12 cellular contexts compared by ENCODE assay signal in genomic region chr11:64852804-64853520, GRCh38. TPM values are rescaled to one million over a fixed set of nuclear protein-coding genes. Genes with fewer than 3 reads are reported as not detected.
DNase-seq lines count a peak whose midpoint lies in the region; ATAC-seq and TF ChIP-seq lines count a peak whose summit lies in the region.
"Had no signal": no experiment of that assay in that cellular context is flagged by ENCODE, and none has a peak within 500 bp of the region (broad histone marks: within the 10 kb centered on the region; RNA-seq: fewer than 3 reads in every experiment).

No MANE protein-coding gene starts in this region.

- H3K4me3 Mint-ChIP-seq in activated CD4-positive, alpha-beta memory T cell treated with anti-CD3 and anti-CD28 coated beads, Interleukin-2, amount 10 ng/mL, durations not matched to agents 7 days and 5 days, result peak overlapping the region; percentile 17

- H3K9me3 ChIP-seq in heart left ventricle, result no peaks in the 10 kb centered on the region
- no peaks in the 10 kb centered on the region for H3K9me3 ChIP-seq in lung (ENCODE audit: control insufficient read depth in 2 of 2, insufficient read depth in 1 of 2, low read length in 1 of 2)
- no peaks in the 10 kb centered on the region for H3K9me3 ChIP-seq in tibial nerve
- H3K9me3 ChIP-seq: adrenal gland, MG63 had no signal

- H3K27ac Mint-ChIP-seq in activated CD4-positive, alpha-beta memory T cell treated with anti-CD3 and anti-CD28 coated beads, Interleukin-2, amount 10 ng/mL, durations not matched to agents 7 days and 5 days, result peak overlapping the region; percentile 86

- peaks cover 59% of the 10 kb centered on the region for H3K36me3 Mint-ChIP-seq in activated CD4-positive, alpha-beta memory T cell treated with anti-CD3 and anti-CD28 coated beads, Interleukin-2, amount 10 ng/mL, durations not matched to agents 7 days and 5 days (ENCODE audit: low read depth)

- peaks cover 90% of the 10 kb centered on the region for H3K4me1 Mint-ChIP-seq in activated CD4-positive, alpha-beta memory T cell treated with anti-CD3 and anti-CD28 coated beads, Interleukin-2, amount 10 ng/mL, durations not matched to agents 7 days and 5 days

- intact Hi-C loops in heart left ventricle (cut with DNase I) (loop anchor here in 1 of 10 donors (10.0 kb wide), 1 partner anchor 262 kb away; the partner anchor contains the start of genes TM7SF2 and ZNHIT2), Right ventricle myocardium inferior (cut with DNase I) (no loop called here)

- H3K27ac ChIP-seq in heart left ventricle (peak overlapping the region; percentile 45 to 93 (median 88)), lung (ENCODE audit: low read depth in 1 of 2, low read length in 1 of 2) (peak overlapping the region; percentile 11 to 90), tibial nerve (peak overlapping the region in 3 of 4 donors; percentile 73 to 82 (median 78))

- H3K4me3 ChIP-seq in heart left ventricle, result peak overlapping the region in 5 of 12 donors; percentile 20 to 36 (median 21)
- H3K4me3 ChIP-seq in lung, result no peak overlapping the region
- H3K4me3 ChIP-seq in tibial nerve, result no peak overlapping the region
- H3K4me3 ChIP-seq: adrenal gland, MG63 had no signal

- H3K4me1 ChIP-seq in heart left ventricle (peaks cover 37 to 100% (median 92%) of the 10 kb centered on the region in 12 donors), lung (ENCODE audit: control insufficient read depth in 2 of 2, insufficient read depth in 2 of 2, low read length in 2 of 2) (peaks cover 14 to 50% of the 10 kb centered on the region in 2 donors), tibial nerve (peaks cover 0 to 93% (median 69%) of the 10 kb centered on the region in 4 donors)

- TF ChIP-seq POLR2A in heart left ventricle (IDR thresholded peaks at IDR 0.05) (no peak), tibial nerve (IDR thresholded peaks at IDR 0.05) (no peak)

- CTCF ChIA-PET in activated CD4-positive, alpha-beta memory T cell treated with anti-CD3 and anti-CD28 coated beads, Interleukin-2, amount 10 ng/mL, durations not matched to agents 7 days and 5 days (lab: Charles Lee), result interaction anchor here (0.5 to 30.8 kb wide), 4 partner anchors 7 to 249 kb away, joined by 4 to 957 read pairs (median 82); partner anchors contain the start of genes CDC42BPG and EHD1

- TF ChIP-seq CTCF in heart left ventricle (IDR thresholded peaks at IDR 0.05), result no peak
- TF ChIP-seq CTCF in lung (IDR thresholded peaks at IDR 0.05; ENCODE audit: control extremely low read depth, extremely low read depth), result no peak
- TF ChIP-seq CTCF in tibial nerve (IDR thresholded peaks at IDR 0.05), result no peak

- H3K36me3 ChIP-seq in heart left ventricle (peaks cover 0 to 54% (median 24%) of the 10 kb centered on the region in 9 donors), lung (ENCODE audit: control insufficient read depth in 2 of 2, insufficient read depth in 2 of 2, low read length in 2 of 2) (peaks cover 0 to 21% of the 10 kb centered on the region in 2 donors), tibial nerve (peaks cover 2 to 25% (median 5%) of the 10 kb centered on the region in 3 donors)

- H3K9me3 Mint-ChIP-seq in activated CD4-positive, alpha-beta memory T cell treated with anti-CD3 and anti-CD28 coated beads, Interleukin-2, amount 10 ng/mL, durations not matched to agents 7 days and 5 days, result no peaks in the 10 kb centered on the region

- H3K27me3 ChIP-seq in heart left ventricle, result no peaks in the 10 kb centered on the region
- H3K27me3 ChIP-seq in lung (ENCODE audit: control insufficient read depth, insufficient read depth), result no peaks in the 10 kb centered on the region
- H3K27me3 ChIP-seq in tibial nerve, result no peaks in the 10 kb centered on the region
- H3K27me3 ChIP-seq: adrenal gland, MG63 had no signal

- 67 to 78% (median 73%) methylated on average over 20 to 24 of the region's 24 CpGs for WGBS in heart left ventricle, 4 donors
- WGBS in lung, 2 donors, result 63 to 72% methylated on average over 24 of the region's 24 CpGs
- WGBS in tibial nerve, 2 donors, result 79 to 84% methylated on average over 20 to 24 of the region's 24 CpGs

- no peaks in the 10 kb centered on the region for H3K27me3 Mint-ChIP-seq in activated CD4-positive, alpha-beta memory T cell treated with anti-CD3 and anti-CD28 coated beads, Interleukin-2, amount 10 ng/mL, durations not matched to agents 7 days and 5 days

- ATAC-seq in heart left ventricle (no peak), Right ventricle myocardium inferior (no peak), lung (ENCODE audit: insufficient read depth, low FRiP score) (no peak)
- ATAC-seq: left lobe of liver had no signal

- no peak for TF ChIP-seq EP300 in tibial nerve (IDR thresholded peaks at IDR 0.05)

- DNase-seq in heart left ventricle (no peak), Right ventricle myocardium inferior (ENCODE audit: missing footprints) (no peak), lung (ENCODE audit: low spot score) (no peak), tibial nerve (ENCODE audit: low spot score in 2 of 2) (no peak), hypothalamus (lab: John Stamatoyannopoulos, UW) (no peak), NCI-H446 (lab: John Stamatoyannopoulos, UW) (no peak)
- DNase-seq in activated CD4-positive, alpha-beta memory T cell treated with anti-CD3 and anti-CD28 coated beads, Interleukin-2, amount 10 ng/mL, durations not matched to agents 7 days and 5 days, result no peak
- no peak for DNase-seq in stimulated activated CD4-positive, alpha-beta T cell treated with anti-CD3 and anti-CD28 coated beads, Interleukin-4, amount 100 ng/mL, for 1 hour
- DNase-seq: adrenal gland, MG63, NCI-H82 had no signal

- POLR2A ChIA-PET in activated CD4-positive, alpha-beta memory T cell treated with anti-CD3 and anti-CD28 coated beads, Interleukin-2, amount 10 ng/mL, durations not matched to agents 7 days and 5 days (lab: Charles Lee), result interaction anchor here (1.0 to 28.1 kb wide), 7 partner anchors 11 to 269 kb away, joined by 3 to 1068 read pairs (median 4); partner anchors contain the start of genes EHD1, FAU, MAP4K2 and MRPL49

RNA-seq across cellular contexts. Expression of gene CDC42BPG, which starts 8.5 kb away (rescaled TPM):
- total RNA-seq in heart left ventricle (under 1 TPM in 8 of 9 donors, not detected in 1; 0.12 to 0.50 (median 0.26) TPM), Right ventricle myocardium inferior (0.16 TPM), lung (10 to 100 TPM; 11.2 to 23.5 TPM), tibial nerve (under 1 TPM in 3 of 4 donors, not detected in 1; under 0.01 to 0.30 (median 0.21) TPM)
- polyA plus RNA-seq in heart left ventricle (under 1 TPM; 0.12 to 0.15 TPM), lung (1 to 10 TPM; 7.1 to 10.0 TPM)
- under 1 TPM; 0.65 to 0.70 TPM for total RNA-seq in activated CD4-positive, alpha-beta memory T cell treated with anti-CD3 and anti-CD28 coated beads, Interleukin-2, amount 10 ng/mL, durations not matched to agents 7 days and 5 days

RNA-seq across cellular contexts. Expression of gene EHD1, which starts 25.5 kb away (rescaled TPM):
- 100 to 1,000 TPM in 1 of 9 donors, 10 to 100 TPM in 8; 38.2 to 102 (median 58.2) TPM for total RNA-seq in heart left ventricle
- 10 to 100 TPM; 27.9 to 50.4 TPM for polyA plus RNA-seq in heart left ventricle
- total RNA-seq in Right ventricle myocardium inferior, result 56.0 TPM
- 100 to 1,000 TPM; 138 to 146 TPM for total RNA-seq in activated CD4-positive, alpha-beta memory T cell treated with anti-CD3 and anti-CD28 coated beads, Interleukin-2, amount 10 ng/mL, durations not matched to agents 7 days and 5 days
- 100 to 1,000 TPM in 1 of 2 donors, 10 to 100 TPM in 1; 71.2 to 139 TPM for total RNA-seq in lung
- 100 to 1,000 TPM in 1 of 2 donors, 10 to 100 TPM in 1; 42.1 to 144 TPM for polyA plus RNA-seq in lung
- 10 to 100 TPM; 35.2 to 93.9 (median 42.6) TPM for total RNA-seq in tibial nerve

RNA-seq across cellular contexts. Expression of gene MEN1, which starts 42.6 kb away (rescaled TPM):
- 10 to 100 TPM in 4 of 9 donors, 1 to 10 TPM in 5; 6.6 to 15.0 (median 9.0) TPM for total RNA-seq in heart left ventricle
- 10 to 100 TPM in 1 of 2 donors, 1 to 10 TPM in 1; 7.2 to 15.2 TPM for polyA plus RNA-seq in heart left ventricle
- 8.4 TPM for total RNA-seq in Right ventricle myocardium inferior
- 10 to 100 TPM; 32.5 to 33.4 TPM for total RNA-seq in activated CD4-positive, alpha-beta memory T cell treated with anti-CD3 and anti-CD28 coated beads, Interleukin-2, amount 10 ng/mL, durations not matched to agents 7 days and 5 days
- 10 to 100 TPM; 18.8 to 24.9 TPM for total RNA-seq in lung
- 10 to 100 TPM; 15.0 to 18.5 TPM for polyA plus RNA-seq in lung
- total RNA-seq in tibial nerve, result 10 to 100 TPM; 15.3 to 30.9 (median 19.7) TPM

RNA-seq across cellular contexts. Expression of gene MAP4K2, which starts 49.9 kb away (rescaled TPM):
- total RNA-seq in heart left ventricle (10 to 100 TPM in 3 of 9 donors, 1 to 10 TPM in 6; 7.0 to 27.5 (median 8.6) TPM), Right ventricle myocardium inferior (11.3 TPM), lung (10 to 100 TPM; 23.3 to 41.8 TPM), tibial nerve (10 to 100 TPM; 10.6 to 22.2 (median 13.5) TPM)
- polyA plus RNA-seq in heart left ventricle (1 to 10 TPM; 7.8 to 9.5 TPM), lung (10 to 100 TPM; 15.0 to 24.3 TPM)
- total RNA-seq in activated CD4-positive, alpha-beta memory T cell treated with anti-CD3 and anti-CD28 coated beads, Interleukin-2, amount 10 ng/mL, durations not matched to agents 7 days and 5 days, result 10 to 100 TPM; 95.6 to 98.0 TPM

Comparison
In these comparisons a context has a peak if more than half of its experiments do, and no peak if none do; other contexts are left out.
1. RNA of gene CDC42BPG, which starts 8.5 kb away (total RNA-seq): 11.2 to 23.5 TPM in lung; 0.65 to 0.70 TPM in activated CD4-positive, alpha-beta memory T cell treated with anti-CD3 and anti-CD28 coated beads, Interleukin-2, amount 10 ng/mL, durations not matched to agents 7 days and 5 days, 0.12 to 0.50 TPM in heart left ventricle, under 0.01 to 0.30 TPM in tibial nerve and 0.16 TPM in Right ventricle myocardium inferior (single experiment); every median in the first group is over 4 times any median in the second.
2. Peak in every context shown above with its lines, with median percentiles within 50 percentile points of each other: H3K27ac ChIP-seq.